Comparison of ENCODE assay signal across 35 cellular contexts in genomic region chr7:107154826-107155225, GRCh38.
"Had no signal": no experiment of that assay in that cellular context is flagged by ENCODE, and none has a peak within 500 bp of the region (broad histone marks: within the 10 kb centered on the region; RNA-seq: fewer than 3 reads in every experiment).

No MANE protein-coding gene starts in this region.

- H3K36me3 ChIP-seq: MG63 had no signal

- H3K27me3 ChIP-seq: MG63 had no signal

- DNase-seq: Kasumi-1, MG63, MM.1S, MV-4-11, NCI-H1048, NCI-H1092, NCI-H1092 treated with DMSO at 0.1 percent for 48 hours, NCI-H1105, NCI-H1105 treated with DMSO at 0.1 percent for 48 hours, NCI-H1417, NCI-H1417 treated with DMSO at 0.1 percent for 48 hours, NCI-H1436, NCI-H1436 treated with DMSO at 0.1 percent for 48 hours, NCI-H146, NCI-H1694, NCI-H1694 treated with DMSO at 0.1 percent for 48 hours, NCI-H187, NCI-H187 treated with DMSO at 0.1 percent for 48 hours, NCI-H1930, NCI-H2029, NCI-H2029 treated with DMSO at 0.1 percent for 48 hours, NCI-H2081, NCI-H2081 treated with DMSO at 0.1 percent for 48 hours, NCI-H2107, NCI-H2171, NCI-H2171 treated with DMSO at 0.1 percent for 48 hours, NCI-H2227 treated with DMSO at 0.1 percent for 48 hours, NCI-H226, NCI-H345, NCI-H446, NCI-H446 treated with DMSO at 0.1 percent for 48 hours, NCI-H510A, NCI-H510A treated with DMSO at 0.1 percent for 48 hours, NCI-H524, NCI-H524 treated with DMSO at 0.1 percent for 48 hours had no signal

- H3K4me3 ChIP-seq: MG63 had no signal

- H3K9me3 ChIP-seq: MG63 had no signal
